8 cellular contexts compared by ENCODE assay signal in the genomic region with DNA sequence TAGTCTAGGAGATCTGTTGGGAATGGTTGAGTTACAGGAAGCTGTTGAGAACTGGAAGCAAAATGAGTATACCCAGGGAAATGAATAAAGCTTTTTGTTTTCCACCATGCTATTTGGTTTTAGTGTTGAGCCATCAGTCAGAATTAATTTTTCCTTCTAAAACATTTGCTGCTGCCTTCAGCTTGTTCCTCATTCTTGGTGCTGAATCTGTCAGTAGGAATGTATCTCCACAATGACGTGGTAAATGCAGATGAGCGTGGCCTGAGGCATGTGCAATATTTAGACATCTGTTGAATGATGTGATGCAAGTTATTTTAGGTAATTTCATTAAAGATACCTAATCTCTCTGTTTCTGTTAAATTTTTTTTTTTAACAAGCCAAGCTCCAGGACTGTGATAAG. TPM values are rescaled to one million over a fixed set of nuclear protein-coding genes. Genes with fewer than 3 reads are reported as not detected.
DNase-seq lines count a peak whose midpoint lies in the region; ATAC-seq and TF ChIP-seq lines count a peak whose summit lies in the region.

No MANE protein-coding gene starts in this region.

- WGBS in mammary epithelial cell (ENCODE audit: low coverage, missing lambda C conversion rate): 5% methylated on average over 2 of the region's 2 CpGs

- dilution Hi-C loops in mammary epithelial cell (cut with HindIII; ENCODE audit: low sequenced_read_pairs): loop anchor here (5.0 kb wide), 1 partner anchor 55 kb away; no protein-coding TSS in a partner anchor

- CTCF ChIA-PET in mammary epithelial cell (lab: Charles Lee; ENCODE audit: low non-redundant PET): interaction anchor here (0.7 kb wide), 1 partner anchor 166 kb away, joined by 4 read pairs; no protein-coding TSS in a partner anchor

- intact Hi-C loops in mammary epithelial cell (cut with micrococcal nuclease): no loop called here

- DNase-seq in COLO829 (ENCODE audit: low spot score) (peak; percentile 60), NOMO-1 treated with DMSO at 0.1 percent for 48 hours (lab: John Stamatoyannopoulos, UW; ENCODE audit: unreplicated experiment) (peak; percentile 74), mammary epithelial cell (peak; percentile 76), non-pigmented ciliary epithelial cell (ENCODE audit: low read depth) (peak; percentile 73), NCI-H1417 treated with DMSO at 0.1 percent for 48 hours (lab: John Stamatoyannopoulos, UW) (no peak), MM.1S (no peak)

- in situ Hi-C loops in mammary epithelial cell (cut with MboI; ENCODE audit: low sequenced_read_pairs in 2 of 2): no loop called here

- ATAC-seq in GM19035 (IDR thresholded peaks at IDR 0.05; ENCODE audit: unreplicated experiment) (no peak), GM21723 (IDR thresholded peaks at IDR 0.05; ENCODE audit: unreplicated experiment) (no peak)

- H2AFZ ChIP-seq in mammary epithelial cell (ENCODE audit: low read depth, low read length) (no peak overlapping the region), MM.1S (ENCODE audit: low read length) (no peak overlapping the region)

- peaks cover 100% of the 10 kb centered on the region for H3K79me2 ChIP-seq in mammary epithelial cell (ENCODE audit: insufficient read depth, low read length)
- H3K79me2 ChIP-seq in MM.1S (ENCODE audit: low read length): peaks cover 100% of the 10 kb centered on the region

- TF ChIP-seq CTCF in mammary epithelial cell (conservative IDR thresholded peaks at IDR 0.05 in 1 of 2, IDR thresholded peaks at IDR 0.05 in 1 of 2; ENCODE audit: extremely low read depth in 1 of 2, insufficient read depth in 1 of 2, low read depth in 1 of 2, low read length in 2 of 2) (no peak), MM.1S (IDR thresholded peaks at IDR 0.05; ENCODE audit: low read length) (no peak)

- peak overlapping the region; percentile 20 for H3K4me2 ChIP-seq in mammary epithelial cell (ENCODE audit: insufficient read depth, low read depth, low read length)
- no peak overlapping the region for H3K4me2 ChIP-seq in MM.1S (ENCODE audit: low read depth, low read length)

- no peaks in the 10 kb centered on the region for H3K9me2 ChIP-seq in MM.1S (replicated peaks; ENCODE audit: insufficient read depth, low read length)

- H3K27ac ChIP-seq in mammary epithelial cell (ENCODE audit: insufficient read depth, low read depth, low read length): no peak overlapping the region
- H3K27ac ChIP-seq in MM.1S (ENCODE audit: low read length): no peak overlapping the region

- H3K4me3 ChIP-seq in mammary epithelial cell (replicated peaks in 1 of 3; ENCODE audit: insufficient read depth in 1 of 3, low read depth in 2 of 3, low read length in 3 of 3) (no peak overlapping the region), MM.1S (ENCODE audit: low read length) (no peak overlapping the region)

- H3K9ac ChIP-seq in mammary epithelial cell (ENCODE audit: insufficient read depth, low read length): no peak overlapping the region
- H3K9ac ChIP-seq in MM.1S (ENCODE audit: low read length): no peak overlapping the region

- no TSS peak for BruUV-seq in mammary epithelial cell (replicated peaks; lab: Mats Ljungman, UMichigan)

- peaks cover 72% of the 10 kb centered on the region for H4K20me1 ChIP-seq in mammary epithelial cell (ENCODE audit: insufficient read depth, low read length)
- H4K20me1 ChIP-seq in MM.1S (ENCODE audit: insufficient read depth, low read length): peaks cover 73% of the 10 kb centered on the region

- H3K9me3 ChIP-seq in mammary epithelial cell (replicated peaks; ENCODE audit: insufficient read depth, low read length) (no peaks in the 10 kb centered on the region), MM.1S (replicated peaks; ENCODE audit: insufficient read depth, low read length) (no peaks in the 10 kb centered on the region)

- peaks cover 38% of the 10 kb centered on the region for H3K4me1 ChIP-seq in mammary epithelial cell (ENCODE audit: insufficient read depth, low read length)
- H3K4me1 ChIP-seq in MM.1S (ENCODE audit: low read length): peaks cover 22% of the 10 kb centered on the region

- H3K27me3 ChIP-seq in mammary epithelial cell (ENCODE audit: insufficient read depth, low read length) (no peaks in the 10 kb centered on the region), MM.1S (replicated peaks; ENCODE audit: insufficient read depth, low read length) (no peaks in the 10 kb centered on the region)

- H3K36me3 ChIP-seq in mammary epithelial cell (ENCODE audit: insufficient read depth, low read length) (peaks cover 57% of the 10 kb centered on the region), MM.1S (replicated peaks; ENCODE audit: insufficient read depth, low read length) (peaks cover 38% of the 10 kb centered on the region; the same call in 1 of the 2 replicates)

- peaks cover 10% of the 10 kb centered on the region; the same call in 1 of the 2 replicates for H3F3A ChIP-seq in MM.1S (ENCODE audit: insufficient read depth, low read length)

RNA-seq across cellular contexts. Expression of gene HAPSTR1, which starts 10.9 kb away (rescaled TPM):
- total RNA-seq in mammary epithelial cell: 100 to 1,000 TPM in 1 of 2 donors, 10 to 100 TPM in 1; 92.6 to 124 TPM
- 21.6 TPM for polyA plus RNA-seq in mammary epithelial cell
- 84.4 TPM for polyA minus RNA-seq in mammary epithelial cell

Comparison
In these comparisons a context has a peak if more than half of its experiments do, and no peak if none do; other contexts are left out.
1. DNase-seq: peak in COLO829 (single experiment), NOMO-1 treated with DMSO at 0.1 percent for 48 hours (single experiment), mammary epithelial cell (single experiment) and non-pigmented ciliary epithelial cell (single experiment); none in NCI-H1417 treated with DMSO at 0.1 percent for 48 hours (single experiment) and MM.1S (single experiment).